In the genomic region with DNA sequence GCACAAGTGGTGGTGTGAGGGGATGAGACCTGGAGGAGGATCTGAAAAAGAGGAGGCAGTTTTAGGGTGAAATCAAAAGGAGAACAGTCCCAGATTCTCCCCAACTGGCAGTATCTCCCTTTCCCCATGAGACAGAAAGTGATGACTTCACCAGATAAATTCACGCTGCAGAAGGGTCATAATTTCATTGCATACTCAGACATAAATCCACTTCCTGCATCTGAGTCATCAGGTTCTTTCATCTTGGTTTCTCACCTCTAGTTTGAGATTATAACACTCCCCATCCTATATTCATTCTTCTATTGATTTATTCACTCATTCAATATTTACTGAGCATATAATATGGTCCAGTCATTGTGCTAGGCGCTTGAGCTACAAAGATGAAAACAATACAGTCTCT, we compare ENCODE assay signal across 11 cellular contexts.
A peak's percentile ranks its signal among the peaks of the same experiment; 100 is the strongest.
DNase-seq lines count a peak whose midpoint lies in the region; ATAC-seq, FAIRE-seq and TF ChIP-seq lines count a peak whose summit lies in the region.
"Had no signal": no experiment of that assay in that cellular context is flagged by ENCODE, and none has a peak within 500 bp of the region (broad histone marks: within the 10 kb centered on the region; RNA-seq: fewer than 3 reads in every experiment).

No MANE protein-coding gene starts in this region.

- peak; percentile 96 for FAIRE-seq in H54 (lab: Jason Lieb, UNC)
- FAIRE-seq: A204.1 had no signal

- H3K4me1 Mint-ChIP-seq in activated T-helper 17 cell treated with anti-CD3 and anti-CD28 coated beads, Interleukin-2, amount 50 U/mL, for 72 hours = peaks cover 8% of the 10 kb centered on the region
- H3K4me1 Mint-ChIP-seq in CD8-positive, alpha-beta memory T cell = peaks cover 6 to 8% (median 8%) of the 10 kb centered on the region in 3 donors

- no peaks in the 10 kb centered on the region for H3K36me3 ChIP-seq in mucosa of descending colon (ENCODE audit: low read depth)
- no peaks in the 10 kb centered on the region for H3K36me3 ChIP-seq in upper lobe of left lung
- no peaks in the 10 kb centered on the region for H3K36me3 ChIP-seq in CD8-positive, alpha-beta memory T cell (ENCODE audit: insufficient read depth, low read length)

- no peaks in the 10 kb centered on the region for H3K4me1 ChIP-seq in mucosa of descending colon (ENCODE audit: low read depth)
- no peaks in the 10 kb centered on the region for H3K4me1 ChIP-seq in upper lobe of left lung
- no peaks in the 10 kb centered on the region for H3K4me1 ChIP-seq in CD8-positive, alpha-beta memory T cell (ENCODE audit: insufficient read depth, low read length)

- H3K27ac ChIP-seq in upper lobe of left lung = no peak overlapping the region
- no peak overlapping the region for H3K27ac ChIP-seq in CD8-positive, alpha-beta memory T cell (ENCODE audit: low read depth, low read length)

- H3K36me3 Mint-ChIP-seq in activated T-helper 17 cell treated with anti-CD3 and anti-CD28 coated beads, Interleukin-2, amount 50 U/mL, for 72 hours (ENCODE audit: low read depth) = no peaks in the 10 kb centered on the region
- H3K36me3 Mint-ChIP-seq in CD8-positive, alpha-beta memory T cell = peaks cover 0 to 4% (median 0%) of the 10 kb centered on the region in 3 donors

- no peak overlapping the region for H3K4me3 ChIP-seq in mucosa of descending colon
- H3K4me3 ChIP-seq in upper lobe of left lung = no peak overlapping the region
- H3K4me3 ChIP-seq in CD8-positive, alpha-beta memory T cell (ENCODE audit: low read length) = no peak overlapping the region

- peaks cover 10% of the 10 kb centered on the region for H3K27me3 Mint-ChIP-seq in activated T-helper 17 cell treated with anti-CD3 and anti-CD28 coated beads, Interleukin-2, amount 50 U/mL, for 72 hours
- H3K27me3 Mint-ChIP-seq in CD8-positive, alpha-beta memory T cell = peaks cover 6 to 7% of the 10 kb centered on the region in 2 donors

- no peak for TF ChIP-seq EP300 in upper lobe of left lung (IDR thresholded peaks at IDR 0.05)

- peak; percentile 90 for ATAC-seq in activated T-helper 17 cell treated with anti-CD3 and anti-CD28 coated beads, Interleukin-2, amount 50 U/mL, for 72 hours (replicated peaks)
- ATAC-seq in mucosa of descending colon (peak; percentile 86), upper lobe of left lung (ENCODE audit: low FRiP score in 2 of 2) (no peak), omental fat pad (ENCODE audit: low FRiP score) (no peak)

- TF ChIP-seq POLR2A in H54 (IDR thresholded peaks at IDR 0.05; ENCODE audit: low read depth, low read length) (no peak), upper lobe of left lung (IDR thresholded peaks at IDR 0.05) (no peak)

- DNase-seq in NCI-H2029 (lab: John Stamatoyannopoulos, UW) (peak; percentile 13), NCI-H2029 treated with DMSO at 0.1 percent for 48 hours (lab: John Stamatoyannopoulos, UW) (no peak), H54 (ENCODE audit: insufficient read length, low spot score) (no peak), mucosa of descending colon (no peak), upper lobe of left lung (no peak), omental fat pad (ENCODE audit: low spot score) (no peak)
- no peak for DNase-seq in CD8-positive, alpha-beta memory T cell
- DNase-seq: activated CD4-positive, alpha-beta T cell treated with anti-CD3 and anti-CD28 coated beads, Interleukin-2, amount 10 ng/mL, durations not matched to agents 24 days and 14 days; NCI-H510A had no signal

- H3K27me3 ChIP-seq in upper lobe of left lung = no peaks in the 10 kb centered on the region
- H3K27me3 ChIP-seq in CD8-positive, alpha-beta memory T cell (ENCODE audit: insufficient read depth, low read length, poor library complexity, severe bottlenecking) = no peaks in the 10 kb centered on the region

- H3K4me3 Mint-ChIP-seq in activated T-helper 17 cell treated with anti-CD3 and anti-CD28 coated beads, Interleukin-2, amount 50 U/mL, for 72 hours = no peak overlapping the region
- no peak overlapping the region for H3K4me3 Mint-ChIP-seq in CD8-positive, alpha-beta memory T cell
- H3K4me3 Mint-ChIP-seq: activated CD4-positive, alpha-beta T cell treated with anti-CD3 and anti-CD28 coated beads, Interleukin-2, amount 10 ng/mL, durations not matched to agents 24 days and 14 days had no signal

- WGBS in upper lobe of left lung, 2 donors = 77 to 79% methylated on average over 2 of the region's 2 CpGs

- H3K9me3 Mint-ChIP-seq in activated T-helper 17 cell treated with anti-CD3 and anti-CD28 coated beads, Interleukin-2, amount 50 U/mL, for 72 hours = no peaks in the 10 kb centered on the region
- H3K9me3 Mint-ChIP-seq in CD8-positive, alpha-beta memory T cell = no peaks in the 10 kb centered on the region
- H3K9me3 Mint-ChIP-seq: activated CD4-positive, alpha-beta T cell treated with anti-CD3 and anti-CD28 coated beads, Interleukin-2, amount 10 ng/mL, durations not matched to agents 24 days and 14 days had no signal

- CTCF ChIA-PET in CD8-positive, alpha-beta memory T cell (lab: Charles Lee) = no interaction called here

- POLR2A ChIA-PET in CD8-positive, alpha-beta memory T cell (lab: Charles Lee) = no interaction called here

- intact Hi-C loops in mucosa of descending colon (cut with DNase I, micrococcal nuclease) = no loop called here

- H3K27ac Mint-ChIP-seq in activated T-helper 17 cell treated with anti-CD3 and anti-CD28 coated beads, Interleukin-2, amount 50 U/mL, for 72 hours = no peak overlapping the region
- H3K27ac Mint-ChIP-seq in CD8-positive, alpha-beta memory T cell = peak overlapping the region in 2 of 8 donors; percentile 25 to 58
- H3K27ac Mint-ChIP-seq: activated CD4-positive, alpha-beta T cell treated with anti-CD3 and anti-CD28 coated beads, Interleukin-2, amount 10 ng/mL, durations not matched to agents 24 days and 14 days had no signal

- TF ChIP-seq CTCF in mucosa of descending colon (IDR thresholded peaks at IDR 0.05) = no peak
- TF ChIP-seq CTCF in upper lobe of left lung (IDR thresholded peaks at IDR 0.05) = no peak
- TF ChIP-seq CTCF in omental fat pad (IDR thresholded peaks at IDR 0.05) = no peak

- no peaks in the 10 kb centered on the region for H3K9me3 ChIP-seq in mucosa of descending colon
- H3K9me3 ChIP-seq in upper lobe of left lung = no peaks in the 10 kb centered on the region
- H3K9me3 ChIP-seq in CD8-positive, alpha-beta memory T cell (ENCODE audit: low read length) = no peaks in the 10 kb centered on the region

Comparison
In these comparisons a context has a peak if more than half of its experiments do, and no peak if none do; other contexts are left out.
1. ATAC-seq: peak in activated T-helper 17 cell treated with anti-CD3 and anti-CD28 coated beads, Interleukin-2, amount 50 U/mL, for 72 hours (single experiment) and mucosa of descending colon (single experiment); none in upper lobe of left lung (0 of 2) and omental fat pad (single experiment).